In genomic region chr12:122457627-122458026, GRCh38 we compare ENCODE assay signal across 1 cellular context.
TF ChIP-seq lines count a peak whose summit lies in the region.

No MANE protein-coding gene starts in this region.

TF ChIP-seq in GM23338, 12 proteins besides CTCF, POLR2A, EP300 and RAD21 (continued from another document):
- TF ChIP-seq, protein P1, sequence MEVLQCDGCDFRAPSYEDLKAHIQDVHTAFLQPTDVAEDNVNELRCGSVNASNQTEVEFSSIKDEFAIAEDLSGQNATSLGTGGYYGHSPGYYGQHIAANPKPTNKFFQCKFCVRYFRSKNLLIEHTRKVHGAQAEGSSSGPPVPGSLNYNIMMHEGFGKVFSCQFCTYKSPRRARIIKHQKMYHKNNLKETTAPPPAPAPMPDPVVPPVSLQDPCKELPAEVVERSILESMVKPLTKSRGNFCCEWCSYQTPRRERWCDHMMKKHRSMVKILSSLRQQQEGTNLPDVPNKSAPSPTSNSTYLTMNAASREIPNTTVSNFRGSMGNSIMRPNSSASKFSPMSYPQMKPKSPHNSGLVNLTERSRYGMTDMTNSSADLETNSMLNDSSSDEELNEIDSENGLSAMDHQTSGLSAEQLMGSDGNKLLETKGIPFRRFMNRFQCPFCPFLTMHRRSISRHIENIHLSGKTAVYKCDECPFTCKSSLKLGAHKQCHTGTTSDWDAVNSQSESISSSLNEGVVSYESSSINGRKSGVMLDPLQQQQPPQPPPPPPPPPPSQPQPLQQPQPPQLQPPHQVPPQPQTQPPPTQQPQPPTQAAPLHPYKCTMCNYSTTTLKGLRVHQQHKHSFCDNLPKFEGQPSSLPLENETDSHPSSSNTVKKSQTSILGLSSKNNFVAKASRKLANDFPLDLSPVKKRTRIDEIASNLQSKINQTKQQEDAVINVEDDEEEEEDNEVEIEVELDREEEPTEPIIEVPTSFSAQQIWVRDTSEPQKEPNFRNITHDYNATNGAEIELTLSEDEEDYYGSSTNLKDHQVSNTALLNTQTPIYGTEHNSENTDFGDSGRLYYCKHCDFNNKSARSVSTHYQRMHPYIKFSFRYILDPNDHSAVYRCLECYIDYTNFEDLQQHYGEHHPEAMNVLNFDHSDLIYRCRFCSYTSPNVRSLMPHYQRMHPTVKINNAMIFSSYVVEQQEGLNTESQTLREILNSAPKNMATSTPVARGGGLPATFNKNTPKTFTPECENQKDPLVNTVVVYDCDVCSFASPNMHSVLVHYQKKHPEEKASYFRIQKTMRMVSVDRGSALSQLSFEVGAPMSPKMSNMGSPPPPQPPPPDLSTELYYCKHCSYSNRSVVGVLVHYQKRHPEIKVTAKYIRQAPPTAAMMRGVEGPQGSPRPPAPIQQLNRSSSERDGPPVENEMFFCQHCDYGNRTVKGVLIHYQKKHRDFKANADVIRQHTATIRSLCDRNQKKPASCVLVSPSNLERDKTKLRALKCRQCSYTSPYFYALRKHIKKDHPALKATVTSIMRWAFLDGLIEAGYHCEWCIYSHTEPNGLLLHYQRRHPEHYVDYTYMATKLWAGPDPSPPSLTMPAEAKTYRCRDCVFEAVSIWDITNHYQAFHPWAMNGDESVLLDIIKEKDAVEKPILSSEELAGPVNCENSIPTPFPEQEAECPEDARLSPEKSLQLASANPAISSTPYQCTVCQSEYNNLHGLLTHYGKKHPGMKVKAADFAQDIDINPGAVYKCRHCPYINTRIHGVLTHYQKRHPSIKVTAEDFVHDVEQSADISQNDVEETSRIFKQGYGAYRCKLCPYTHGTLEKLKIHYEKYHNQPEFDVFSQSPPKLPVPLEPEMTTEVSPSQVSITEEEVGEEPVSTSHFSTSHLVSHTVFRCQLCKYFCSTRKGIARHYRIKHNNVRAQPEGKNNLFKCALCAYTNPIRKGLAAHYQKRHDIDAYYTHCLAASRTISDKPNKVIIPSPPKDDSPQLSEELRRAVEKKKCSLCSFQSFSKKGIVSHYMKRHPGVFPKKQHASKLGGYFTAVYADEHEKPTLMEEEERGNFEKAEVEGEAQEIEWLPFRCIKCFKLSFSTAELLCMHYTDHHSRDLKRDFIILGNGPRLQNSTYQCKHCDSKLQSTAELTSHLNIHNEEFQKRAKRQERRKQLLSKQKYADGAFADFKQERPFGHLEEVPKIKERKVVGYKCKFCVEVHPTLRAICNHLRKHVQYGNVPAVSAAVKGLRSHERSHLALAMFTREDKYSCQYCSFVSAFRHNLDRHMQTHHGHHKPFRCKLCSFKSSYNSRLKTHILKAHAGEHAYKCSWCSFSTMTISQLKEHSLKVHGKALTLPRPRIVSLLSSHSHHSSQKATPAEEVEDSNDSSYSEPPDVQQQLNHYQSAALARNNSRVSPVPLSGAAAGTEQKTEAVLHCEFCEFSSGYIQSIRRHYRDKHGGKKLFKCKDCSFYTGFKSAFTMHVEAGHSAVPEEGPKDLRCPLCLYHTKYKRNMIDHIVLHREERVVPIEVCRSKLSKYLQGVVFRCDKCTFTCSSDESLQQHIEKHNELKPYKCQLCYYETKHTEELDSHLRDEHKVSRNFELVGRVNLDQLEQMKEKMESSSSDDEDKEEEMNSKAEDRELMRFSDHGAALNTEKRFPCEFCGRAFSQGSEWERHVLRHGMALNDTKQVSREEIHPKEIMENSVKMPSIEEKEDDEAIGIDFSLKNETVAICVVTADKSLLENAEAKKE (CRISPR knock-in tag; IDR thresholded peaks at IDR 0.05) = no peak
- TF ChIP-seq REST (IDR thresholded peaks at IDR 0.05; ENCODE audit: unreplicated experiment) = no peak
- no peak for TF ChIP-seq POLR2AphosphoS5 (IDR thresholded peaks at IDR 0.05; ENCODE audit: low read depth)
- TF ChIP-seq ZNF114 (CRISPR knock-in tag; IDR thresholded peaks at IDR 0.05) = no peak
- TF ChIP-seq ZNF331 (CRISPR knock-in tag; IDR thresholded peaks at IDR 0.05; ENCODE audit: low read depth) = no peak
- TF ChIP-seq EZH2phosphoT487 (IDR thresholded peaks at IDR 0.05; ENCODE audit: unreplicated experiment) = no peak
